8 cellular contexts compared by ENCODE assay signal in the genomic region with DNA sequence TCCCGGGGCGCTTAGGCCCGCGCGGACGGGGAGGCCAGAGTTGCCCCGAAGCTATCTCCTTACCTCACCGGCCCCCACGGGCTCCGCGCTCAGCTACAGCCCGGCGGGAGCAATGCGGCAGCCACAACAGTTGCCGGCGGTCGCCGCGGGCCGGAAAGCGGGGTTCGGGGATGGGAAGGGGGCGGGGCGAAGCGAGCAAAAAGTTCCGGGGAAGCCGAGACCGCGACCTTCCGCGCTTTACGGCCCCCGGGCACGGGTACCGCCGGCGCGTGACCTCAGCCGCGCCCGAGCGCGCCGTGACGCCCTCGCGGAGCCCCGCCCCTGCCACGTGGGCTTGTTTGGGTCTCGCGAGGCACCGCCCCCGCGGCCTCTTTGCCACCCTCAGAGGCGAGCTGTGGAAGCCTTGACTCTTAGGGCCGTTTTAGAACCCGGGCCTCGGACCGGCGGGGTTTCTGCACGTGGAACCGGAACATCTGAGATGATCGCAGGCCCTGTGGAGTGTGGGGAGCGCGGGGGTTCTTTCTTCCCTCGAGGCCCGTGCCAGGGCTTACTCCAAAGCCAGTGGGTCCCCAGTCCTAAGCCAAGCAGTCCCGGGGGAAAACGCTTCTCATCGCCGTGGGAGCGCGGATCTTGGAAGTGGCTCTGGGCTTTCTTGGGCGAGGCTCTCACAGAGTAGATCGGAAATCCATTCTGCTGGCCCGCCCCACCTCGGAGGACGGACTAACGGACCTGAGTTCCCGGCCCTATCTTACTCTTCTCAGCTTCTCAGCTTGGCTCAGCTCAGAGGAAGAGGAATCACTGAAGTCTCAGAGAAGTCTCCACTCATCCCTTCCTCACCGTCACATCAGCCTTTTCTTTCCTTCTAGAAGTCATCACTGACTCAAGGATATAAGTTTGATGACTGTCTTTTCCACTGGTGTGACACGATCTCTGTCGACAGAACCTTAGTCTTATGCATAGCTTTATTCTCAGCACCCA. TPM values are rescaled to one million over a fixed set of nuclear protein-coding genes. Genes with fewer than 3 reads are reported as not detected.
A peak's percentile ranks its signal among the peaks of the same experiment; 100 is the strongest.
DNase-seq lines count a peak whose midpoint lies in the region; ATAC-seq and TF ChIP-seq lines count a peak whose summit lies in the region.
"Not testable (repeated sequence)": the region's sequence is repeated elsewhere in the genome, so short reads cannot be mapped to it uniquely, and the experiment has no call there.

No MANE protein-coding gene starts in this region.

- H3K27me3 ChIP-seq in aorta (ENCODE audit: control insufficient read depth in 1 of 2, insufficient read depth in 2 of 2, low read length in 1 of 2), result not testable (repeated sequence)

- not testable (repeated sequence) for H3K36me3 ChIP-seq in aorta (ENCODE audit: control insufficient read depth in 1 of 2, insufficient read depth in 2 of 2, low read length in 1 of 2)

- H3K27ac ChIP-seq in aorta (ENCODE audit: low read depth in 1 of 2, low read length in 2 of 2), result peak overlapping the region in 1 of 2 donors; percentile 86

- intact Hi-C loops in aorta (cut with DNase I), result not testable (repeated sequence)

- TF ChIP-seq CTCF in astrocyte of the cerebellum (IDR thresholded peaks at IDR 0.05; ENCODE audit: low read depth, low read length, missing control alignments), result not testable (repeated sequence)

- DNase-seq in NCI-H187 (lab: John Stamatoyannopoulos, UW) (peak; percentile 52 to 85), T-helper 22 cell (ENCODE audit: low read depth) (peak; percentile 91), astrocyte of the cerebellum (ENCODE audit: low read depth) (peak; percentile 79), hepatic stellate cell (ENCODE audit: low spot score) (peak; percentile 93), renal cortical epithelial cell (ENCODE audit: low read depth) (peak; percentile 67), aorta (peak; percentile 98 to 100)

- H3K4me3 ChIP-seq in astrocyte of the cerebellum (ENCODE audit: low read depth, low read length) (peak overlapping the region; percentile 71), aorta (ENCODE audit: low read length in 2 of 2) (peak overlapping the region; percentile 81 to 100)

- peak; percentile 95 for ATAC-seq in GM18505 (IDR thresholded peaks at IDR 0.05; ENCODE audit: unreplicated experiment)
- ATAC-seq in HG02970 (IDR thresholded peaks at IDR 0.05; ENCODE audit: low FRiP score, unreplicated experiment), result peak; percentile 92
- peak; percentile 99 for ATAC-seq in aorta (ENCODE audit: low FRiP score)

- peak; percentile 61 for TF ChIP-seq POLR2A in GM18505 (IDR thresholded peaks at IDR 0.05; ENCODE audit: borderline replicate concordance, extremely low read depth, insufficient read depth, insufficient read length)

- in situ Hi-C loops in astrocyte of the cerebellum (cut with HindIII; ENCODE audit: low sequenced_read_pairs), result not testable (repeated sequence)

- H3K9me3 ChIP-seq in aorta (ENCODE audit: control insufficient read depth, low read length), result not testable (repeated sequence)

- WGBS in aorta, 2 donors, result 1% methylated on average over 60 to 71 of the region's 83 CpGs

- not testable (repeated sequence) for H3K4me1 ChIP-seq in aorta (ENCODE audit: control insufficient read depth in 1 of 2, insufficient read depth in 2 of 2, low read length in 2 of 2)

RNA-seq across cellular contexts. Expression of a gene that starts 7.8 kb away (rescaled TPM):
- total RNA-seq in renal cortical epithelial cell (0.20 TPM in 1 of 2 replicates, not detected in the other), aorta (1 to 10 TPM; 2.8 to 9.0 TPM)
- 10 to 100 TPM in 1 of 2 donors, 1 to 10 TPM in 1; 3.1 to 77.5 TPM for polyA plus RNA-seq in aorta

RNA-seq across cellular contexts. Expression of a gene that starts 53.0 kb away (rescaled TPM):
- total RNA-seq in renal cortical epithelial cell (1.9 and 10.2 TPM in 2 replicates), aorta (1 to 10 TPM; 1.2 to 3.0 TPM)
- 1 to 10 TPM in 1 of 2 donors, under 1 TPM in 1; 0.75 to 6.5 TPM for polyA plus RNA-seq in aorta
